1 cellular context compared by ENCODE assay signal in the genomic region with DNA sequence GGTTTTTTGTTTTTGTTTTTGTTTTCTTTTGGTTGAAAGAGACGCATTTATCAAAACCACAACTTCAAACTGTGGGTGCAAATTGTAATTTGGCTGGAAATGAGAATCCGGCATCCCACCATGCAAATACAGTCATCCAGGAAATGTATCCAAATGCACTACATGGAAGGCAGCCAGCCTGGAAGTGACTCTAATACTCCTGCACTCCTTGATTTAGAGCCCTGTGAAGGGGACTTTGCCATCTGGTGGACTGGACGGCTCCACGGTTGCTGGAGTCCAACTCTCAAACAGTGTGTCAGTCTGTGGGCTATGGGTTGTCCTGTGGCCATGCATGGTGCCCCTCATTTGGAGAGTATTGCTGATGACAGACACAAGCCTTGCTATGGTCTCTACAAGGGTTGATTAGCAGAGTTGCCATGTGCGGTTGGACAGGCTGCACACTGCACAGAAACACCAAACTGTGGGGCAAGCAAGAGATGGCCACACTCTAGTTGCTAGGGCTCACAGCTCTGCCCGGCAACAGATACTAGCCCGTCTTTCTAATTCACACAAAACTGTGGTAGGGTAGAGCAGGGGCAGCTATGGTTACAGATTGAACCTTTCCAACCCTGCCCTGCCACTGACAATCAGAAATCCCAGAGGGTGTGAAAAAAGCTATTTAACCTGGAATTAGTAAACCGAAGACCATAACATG.
TF ChIP-seq lines count a peak whose summit lies in the region.

No MANE protein-coding gene starts in this region.

TF ChIP-seq in GM23338, 12 proteins besides CTCF, POLR2A, EP300 and RAD21 (continued from another document):
- TF ChIP-seq ETS1 (IDR thresholded peaks at IDR 0.05) (no peak), ZNF331 (CRISPR knock-in tag; IDR thresholded peaks at IDR 0.05; ENCODE audit: low read depth) (no peak), POLR2AphosphoS5 (IDR thresholded peaks at IDR 0.05; ENCODE audit: low read depth) (no peak), CREB1 (CRISPR knock-in tag; IDR thresholded peaks at IDR 0.05; ENCODE audit: low read depth) (no peak), ZNF114 (CRISPR knock-in tag; IDR thresholded peaks at IDR 0.05) (no peak), JUNB (IDR thresholded peaks at IDR 0.05; ENCODE audit: unreplicated experiment) (no peak), EZH2phosphoT487 (IDR thresholded peaks at IDR 0.05; ENCODE audit: unreplicated experiment) (no peak)
- TF ChIP-seq, protein P1, sequence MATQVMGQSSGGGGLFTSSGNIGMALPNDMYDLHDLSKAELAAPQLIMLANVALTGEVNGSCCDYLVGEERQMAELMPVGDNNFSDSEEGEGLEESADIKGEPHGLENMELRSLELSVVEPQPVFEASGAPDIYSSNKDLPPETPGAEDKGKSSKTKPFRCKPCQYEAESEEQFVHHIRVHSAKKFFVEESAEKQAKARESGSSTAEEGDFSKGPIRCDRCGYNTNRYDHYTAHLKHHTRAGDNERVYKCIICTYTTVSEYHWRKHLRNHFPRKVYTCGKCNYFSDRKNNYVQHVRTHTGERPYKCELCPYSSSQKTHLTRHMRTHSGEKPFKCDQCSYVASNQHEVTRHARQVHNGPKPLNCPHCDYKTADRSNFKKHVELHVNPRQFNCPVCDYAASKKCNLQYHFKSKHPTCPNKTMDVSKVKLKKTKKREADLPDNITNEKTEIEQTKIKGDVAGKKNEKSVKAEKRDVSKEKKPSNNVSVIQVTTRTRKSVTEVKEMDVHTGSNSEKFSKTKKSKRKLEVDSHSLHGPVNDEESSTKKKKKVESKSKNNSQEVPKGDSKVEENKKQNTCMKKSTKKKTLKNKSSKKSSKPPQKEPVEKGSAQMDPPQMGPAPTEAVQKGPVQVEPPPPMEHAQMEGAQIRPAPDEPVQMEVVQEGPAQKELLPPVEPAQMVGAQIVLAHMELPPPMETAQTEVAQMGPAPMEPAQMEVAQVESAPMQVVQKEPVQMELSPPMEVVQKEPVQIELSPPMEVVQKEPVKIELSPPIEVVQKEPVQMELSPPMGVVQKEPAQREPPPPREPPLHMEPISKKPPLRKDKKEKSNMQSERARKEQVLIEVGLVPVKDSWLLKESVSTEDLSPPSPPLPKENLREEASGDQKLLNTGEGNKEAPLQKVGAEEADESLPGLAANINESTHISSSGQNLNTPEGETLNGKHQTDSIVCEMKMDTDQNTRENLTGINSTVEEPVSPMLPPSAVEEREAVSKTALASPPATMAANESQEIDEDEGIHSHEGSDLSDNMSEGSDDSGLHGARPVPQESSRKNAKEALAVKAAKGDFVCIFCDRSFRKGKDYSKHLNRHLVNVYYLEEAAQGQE (IDR thresholded peaks at IDR 0.05; ENCODE audit: unreplicated experiment), result no peak
- TF ChIP-seq, protein P2, sequence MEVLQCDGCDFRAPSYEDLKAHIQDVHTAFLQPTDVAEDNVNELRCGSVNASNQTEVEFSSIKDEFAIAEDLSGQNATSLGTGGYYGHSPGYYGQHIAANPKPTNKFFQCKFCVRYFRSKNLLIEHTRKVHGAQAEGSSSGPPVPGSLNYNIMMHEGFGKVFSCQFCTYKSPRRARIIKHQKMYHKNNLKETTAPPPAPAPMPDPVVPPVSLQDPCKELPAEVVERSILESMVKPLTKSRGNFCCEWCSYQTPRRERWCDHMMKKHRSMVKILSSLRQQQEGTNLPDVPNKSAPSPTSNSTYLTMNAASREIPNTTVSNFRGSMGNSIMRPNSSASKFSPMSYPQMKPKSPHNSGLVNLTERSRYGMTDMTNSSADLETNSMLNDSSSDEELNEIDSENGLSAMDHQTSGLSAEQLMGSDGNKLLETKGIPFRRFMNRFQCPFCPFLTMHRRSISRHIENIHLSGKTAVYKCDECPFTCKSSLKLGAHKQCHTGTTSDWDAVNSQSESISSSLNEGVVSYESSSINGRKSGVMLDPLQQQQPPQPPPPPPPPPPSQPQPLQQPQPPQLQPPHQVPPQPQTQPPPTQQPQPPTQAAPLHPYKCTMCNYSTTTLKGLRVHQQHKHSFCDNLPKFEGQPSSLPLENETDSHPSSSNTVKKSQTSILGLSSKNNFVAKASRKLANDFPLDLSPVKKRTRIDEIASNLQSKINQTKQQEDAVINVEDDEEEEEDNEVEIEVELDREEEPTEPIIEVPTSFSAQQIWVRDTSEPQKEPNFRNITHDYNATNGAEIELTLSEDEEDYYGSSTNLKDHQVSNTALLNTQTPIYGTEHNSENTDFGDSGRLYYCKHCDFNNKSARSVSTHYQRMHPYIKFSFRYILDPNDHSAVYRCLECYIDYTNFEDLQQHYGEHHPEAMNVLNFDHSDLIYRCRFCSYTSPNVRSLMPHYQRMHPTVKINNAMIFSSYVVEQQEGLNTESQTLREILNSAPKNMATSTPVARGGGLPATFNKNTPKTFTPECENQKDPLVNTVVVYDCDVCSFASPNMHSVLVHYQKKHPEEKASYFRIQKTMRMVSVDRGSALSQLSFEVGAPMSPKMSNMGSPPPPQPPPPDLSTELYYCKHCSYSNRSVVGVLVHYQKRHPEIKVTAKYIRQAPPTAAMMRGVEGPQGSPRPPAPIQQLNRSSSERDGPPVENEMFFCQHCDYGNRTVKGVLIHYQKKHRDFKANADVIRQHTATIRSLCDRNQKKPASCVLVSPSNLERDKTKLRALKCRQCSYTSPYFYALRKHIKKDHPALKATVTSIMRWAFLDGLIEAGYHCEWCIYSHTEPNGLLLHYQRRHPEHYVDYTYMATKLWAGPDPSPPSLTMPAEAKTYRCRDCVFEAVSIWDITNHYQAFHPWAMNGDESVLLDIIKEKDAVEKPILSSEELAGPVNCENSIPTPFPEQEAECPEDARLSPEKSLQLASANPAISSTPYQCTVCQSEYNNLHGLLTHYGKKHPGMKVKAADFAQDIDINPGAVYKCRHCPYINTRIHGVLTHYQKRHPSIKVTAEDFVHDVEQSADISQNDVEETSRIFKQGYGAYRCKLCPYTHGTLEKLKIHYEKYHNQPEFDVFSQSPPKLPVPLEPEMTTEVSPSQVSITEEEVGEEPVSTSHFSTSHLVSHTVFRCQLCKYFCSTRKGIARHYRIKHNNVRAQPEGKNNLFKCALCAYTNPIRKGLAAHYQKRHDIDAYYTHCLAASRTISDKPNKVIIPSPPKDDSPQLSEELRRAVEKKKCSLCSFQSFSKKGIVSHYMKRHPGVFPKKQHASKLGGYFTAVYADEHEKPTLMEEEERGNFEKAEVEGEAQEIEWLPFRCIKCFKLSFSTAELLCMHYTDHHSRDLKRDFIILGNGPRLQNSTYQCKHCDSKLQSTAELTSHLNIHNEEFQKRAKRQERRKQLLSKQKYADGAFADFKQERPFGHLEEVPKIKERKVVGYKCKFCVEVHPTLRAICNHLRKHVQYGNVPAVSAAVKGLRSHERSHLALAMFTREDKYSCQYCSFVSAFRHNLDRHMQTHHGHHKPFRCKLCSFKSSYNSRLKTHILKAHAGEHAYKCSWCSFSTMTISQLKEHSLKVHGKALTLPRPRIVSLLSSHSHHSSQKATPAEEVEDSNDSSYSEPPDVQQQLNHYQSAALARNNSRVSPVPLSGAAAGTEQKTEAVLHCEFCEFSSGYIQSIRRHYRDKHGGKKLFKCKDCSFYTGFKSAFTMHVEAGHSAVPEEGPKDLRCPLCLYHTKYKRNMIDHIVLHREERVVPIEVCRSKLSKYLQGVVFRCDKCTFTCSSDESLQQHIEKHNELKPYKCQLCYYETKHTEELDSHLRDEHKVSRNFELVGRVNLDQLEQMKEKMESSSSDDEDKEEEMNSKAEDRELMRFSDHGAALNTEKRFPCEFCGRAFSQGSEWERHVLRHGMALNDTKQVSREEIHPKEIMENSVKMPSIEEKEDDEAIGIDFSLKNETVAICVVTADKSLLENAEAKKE (CRISPR knock-in tag; IDR thresholded peaks at IDR 0.05), result no peak
